8 cellular contexts compared by ENCODE assay signal in genomic region chr12:56221757-56222530, GRCh38. TPM values are rescaled to one million over a fixed set of nuclear protein-coding genes. Genes with fewer than 3 reads are reported as not detected.
DNase-seq lines count a peak whose midpoint lies in the region; ATAC-seq lines count a peak whose summit lies in the region.

RNF41 (minus strand) TSS chr12:56221922; CDS start chr12:56214047, 7,875 bp downstream.

- no peaks in the 10 kb centered on the region for H3K9me3 Mint-ChIP-seq in effector memory CD8-positive, alpha-beta T cell
- H3K9me3 Mint-ChIP-seq in memory B cell = no peaks in the 10 kb centered on the region

- H3K4me1 Mint-ChIP-seq in effector memory CD8-positive, alpha-beta T cell (ENCODE audit: low read depth in 2 of 2) = peaks cover 42 to 50% of the 10 kb centered on the region in 2 donors
- H3K4me1 Mint-ChIP-seq in memory B cell = peaks cover 35% of the 10 kb centered on the region

- H3K27ac Mint-ChIP-seq in effector memory CD8-positive, alpha-beta T cell = peak within 1 kb of the TSS; percentile 100
- peak within 1 kb of the TSS; percentile 100 for H3K27ac Mint-ChIP-seq in memory B cell

- ATAC-seq in GM21360 (IDR thresholded peaks at IDR 0.05; ENCODE audit: unreplicated experiment) = peak; percentile 66
- peak; percentile 83 for ATAC-seq in effector memory CD8-positive, alpha-beta T cell (replicated peaks)
- peak; percentile 75 for ATAC-seq in memory B cell (ENCODE audit: low read depth)

- H3K4me3 Mint-ChIP-seq in effector memory CD8-positive, alpha-beta T cell = peak within 1 kb of the TSS; percentile 99 to 100
- peak within 1 kb of the TSS; percentile 100 for H3K4me3 Mint-ChIP-seq in memory B cell

- H3K36me3 Mint-ChIP-seq in effector memory CD8-positive, alpha-beta T cell (ENCODE audit: insufficient read depth) = peaks cover 29% of the 10 kb centered on the region
- peaks cover 4% of the 10 kb centered on the region for H3K36me3 Mint-ChIP-seq in memory B cell

- H3K27me3 Mint-ChIP-seq in effector memory CD8-positive, alpha-beta T cell = no peaks in the 10 kb centered on the region
- no peaks in the 10 kb centered on the region for H3K27me3 Mint-ChIP-seq in memory B cell

- DNase-seq in COLO668 (lab: John Stamatoyannopoulos, UW; ENCODE audit: unreplicated experiment) = peak; percentile 88
- DNase-seq in HT1080 (ENCODE audit: low read depth) = peak; percentile 99
- peak; percentile 97 for DNase-seq in NOMO-1 treated with DMSO at 0.1 percent for 48 hours (lab: John Stamatoyannopoulos, UW; ENCODE audit: unreplicated experiment)
- DNase-seq in activated CD8-positive, alpha-beta memory T cell treated with anti-CD3 and anti-CD28 coated beads for 4 hours (ENCODE audit: low read depth in 2 of 2) = peak; percentile 82 to 84
- DNase-seq in effector memory CD8-positive, alpha-beta T cell = peak; percentile 92 to 95 (median 93)
- peak; percentile 89 to 93 for DNase-seq in memory B cell (ENCODE audit: low spot score in 2 of 2)
- peak; percentile 81 for DNase-seq in stimulated activated CD8-positive, alpha-beta memory T cell treated with anti-CD3 and anti-CD28 coated beads, Interleukin-12 subunit alpha, Interleukin-12 subunit beta, amount 100 ng/mL, for 24 hours (ENCODE audit: extremely low read depth)

RNA-seq across cellular contexts. Expression of gene RNF41, which starts in this region (rescaled TPM):
- 59.7 and 67.7 TPM in 2 replicates for total RNA-seq in HT1080 (2014; rRNA removed; shearing (Covaris generic))
- polyA plus RNA-seq in HT1080 (2015; cell fraction: cytosol; rRNA removed) = 57.2 and 57.3 TPM in 2 replicates
- polyA plus RNA-seq in HT1080 (2015; cell fraction: nucleus; rRNA removed) = 31.2 and 34.1 TPM in 2 replicates

Comparison
In these comparisons a context has a peak if more than half of its experiments do, and no peak if none do; other contexts are left out.
1. Peak in every context shown above with its lines: DNase-seq and ATAC-seq.